Comparison of ENCODE assay signal across 8 cellular contexts in the genomic region with DNA sequence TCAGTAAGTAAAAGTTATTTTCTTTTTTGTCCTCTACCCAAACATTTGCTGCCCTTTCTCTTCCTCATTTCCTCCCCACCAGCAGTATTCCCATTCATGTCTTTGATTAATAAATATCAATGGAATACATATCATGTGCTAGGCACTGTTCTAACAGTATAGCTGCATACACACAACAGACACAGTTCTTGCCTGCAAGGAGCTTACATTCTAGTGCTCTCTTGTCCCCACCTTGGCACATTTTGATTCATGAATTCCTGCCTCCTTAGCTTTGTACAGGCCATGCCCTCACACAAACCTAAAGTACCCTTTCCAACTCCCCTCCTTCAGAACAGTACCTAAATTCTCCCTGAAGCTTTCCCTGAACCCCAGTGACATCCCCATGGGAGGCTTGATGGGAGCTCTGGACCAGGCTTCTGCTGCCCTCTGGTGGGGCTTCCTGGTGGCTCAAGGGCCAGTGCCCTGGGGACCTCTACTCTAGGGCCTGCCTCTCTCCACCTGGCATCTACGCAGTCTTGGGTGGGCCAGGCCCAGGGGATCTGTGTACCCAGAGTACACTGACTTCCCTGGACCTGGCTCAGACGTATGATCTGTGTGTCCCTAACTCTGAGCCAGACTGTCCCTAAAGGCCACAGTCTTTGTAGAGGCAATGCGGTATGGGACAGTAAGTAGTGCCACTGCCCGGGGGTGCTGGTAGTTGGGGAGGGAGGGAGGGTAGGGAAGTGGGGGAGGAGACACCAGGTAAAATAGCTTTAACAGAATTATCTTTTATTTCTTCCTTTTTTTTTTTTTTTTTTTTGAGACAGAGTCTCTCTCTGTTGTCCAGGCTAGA. TPM values are rescaled to one million over a fixed set of nuclear protein-coding genes. Genes with fewer than 3 reads are reported as not detected.
DNase-seq lines count a peak whose midpoint lies in the region; ATAC-seq and TF ChIP-seq lines count a peak whose summit lies in the region.

No MANE protein-coding gene starts in this region.

- DNase-seq in Caki2 (ENCODE audit: low read depth) (peak; percentile 29), GM19238 (ENCODE audit: insufficient read length, low spot score) (peak; percentile 26), HuH-7 (ENCODE audit: low spot score) (peak; percentile 74), SK-N-DZ (ENCODE audit: low spot score) (peak; percentile 59), islet precursor cell (peak; percentile 76)
- peak; percentile 62 for DNase-seq in stimulated activated CD4-positive, alpha-beta T cell treated with anti-CD3 and anti-CD28 coated beads, Interleukin-4, amount 100 ng/mL, for 1 hour

- no peaks in the 10 kb centered on the region for H3K27me3 Mint-ChIP-seq in brain

- H3K9me3 Mint-ChIP-seq in brain = peaks cover 0 to 9% (median 4%) of the 10 kb centered on the region in 5 experiments

- peak overlapping the region in 1 of 5 experiments; percentile 10 for H3K27ac Mint-ChIP-seq in brain

- no peak overlapping the region for H3K4me3 Mint-ChIP-seq in brain

- in situ Hi-C loops in Caki2 (cut with HindIII; ENCODE audit: low pct_unique_long_range_greater_than_20kb, low sequenced_read_pairs) = no loop called here

- no peaks in the 10 kb centered on the region for H3K36me3 Mint-ChIP-seq in brain

- H3K4me1 Mint-ChIP-seq in brain = no peaks in the 10 kb centered on the region

- no peak for ATAC-seq in GM18909 (IDR thresholded peaks at IDR 0.05; ENCODE audit: poor library complexity, unreplicated experiment)

- TF ChIP-seq CTCF in brain (conservative IDR thresholded peaks at IDR 0.05) = peak; percentile 75 to 80

RNA-seq across cellular contexts. Expression of gene RPS13, which starts 14.1 kb away (rescaled TPM):
- total RNA-seq in Caki2 (2014; rRNA removed; shearing (Covaris generic); ENCODE audit: low replicate concordance) = 827 and 1,128 TPM in 2 replicates
- polyA plus RNA-seq in SK-N-DZ (2014; cell fraction: cytosol; rRNA removed) = 2,194 and 2,285 TPM in 2 replicates
- polyA plus RNA-seq in SK-N-DZ (2014; cell fraction: nucleus; rRNA removed) = 1,325 and 1,523 TPM in 2 replicates
- 1,105 TPM for polyA plus RNA-seq in brain (ENCODE audit: insufficient read depth, low read depth, low replicate concordance)

RNA-seq across cellular contexts. Expression of gene PLEKHA7, which starts 49.2 kb away (rescaled TPM):
- total RNA-seq in Caki2 (2014; rRNA removed; shearing (Covaris generic); ENCODE audit: low replicate concordance) = 20.2 and 41.0 TPM in 2 replicates
- polyA plus RNA-seq in SK-N-DZ (2014; cell fraction: cytosol; rRNA removed) = 1.2 and 3.6 TPM in 2 replicates
- 8.2 and 9.8 TPM in 2 replicates for polyA plus RNA-seq in SK-N-DZ (2014; cell fraction: nucleus; rRNA removed)
- polyA plus RNA-seq in brain (ENCODE audit: insufficient read depth, low read depth, low replicate concordance) = 8.9 TPM

Comparison
In these comparisons a context has a peak if more than half of its experiments do, and no peak if none do; other contexts are left out.
1. DNase-seq: peak in every context shown above with its lines; median percentile 76 in islet precursor cell; 74 in HuH-7; 62 in stimulated activated CD4-positive, alpha-beta T cell treated with anti-CD3 and anti-CD28 coated beads, Interleukin-4, amount 100 ng/mL, for 1 hour; 59 in SK-N-DZ; 29 in Caki2; 26 in GM19238.